Comparison of ENCODE assay signal across 3 cellular contexts in the genomic region with DNA sequence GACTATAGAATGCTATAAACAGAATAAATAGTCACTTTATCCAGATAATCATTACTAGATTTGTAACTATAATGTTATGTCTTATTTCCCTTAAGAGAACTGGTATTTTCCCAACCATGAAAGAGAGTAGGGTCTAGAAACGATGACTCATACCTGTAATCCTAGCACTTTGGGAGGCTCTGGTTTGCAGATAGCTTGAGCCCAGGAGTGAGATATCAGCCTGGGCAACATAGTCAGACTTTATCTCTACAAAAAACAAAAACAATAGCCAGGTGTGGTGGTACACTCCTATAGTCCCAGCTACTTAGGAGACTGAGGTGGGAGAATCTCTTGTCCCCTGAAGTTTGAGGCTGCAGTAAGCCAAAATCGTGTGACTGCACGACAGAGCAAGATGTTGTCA.
A peak's percentile ranks its signal among the peaks of the same experiment; 100 is the strongest.
TF ChIP-seq lines count a peak whose summit lies in the region.

No MANE protein-coding gene starts in this region.

TF ChIP-seq in A549, 52 proteins besides CTCF, POLR2A, EP300 and RAD21:
- no peak for TF ChIP-seq FOSL2 (IDR thresholded peaks at IDR 0.05)
- TF ChIP-seq FOSL2 (CRISPR knock-in tag; IDR thresholded peaks at IDR 0.05): peak; percentile 50
- no peak for TF ChIP-seq RARB (CRISPR knock-in tag; IDR thresholded peaks at IDR 0.05)

TF ChIP-seq in GM23338, 12 proteins besides CTCF, POLR2A, EP300 and RAD21:
- TF ChIP-seq STAT1 (IDR thresholded peaks at IDR 0.05; ENCODE audit: unreplicated experiment) (no peak), JUNB (IDR thresholded peaks at IDR 0.05; ENCODE audit: unreplicated experiment) (no peak), NANOG (IDR thresholded peaks at IDR 0.05; ENCODE audit: borderline replicate concordance) (no peak), ZNF114 (CRISPR knock-in tag; IDR thresholded peaks at IDR 0.05) (no peak), EZH2 (IDR thresholded peaks at IDR 0.05; ENCODE audit: low read depth, unreplicated experiment) (no peak), EZH2phosphoT487 (IDR thresholded peaks at IDR 0.05; ENCODE audit: unreplicated experiment) (no peak), ZNF331 (CRISPR knock-in tag; IDR thresholded peaks at IDR 0.05; ENCODE audit: low read depth) (no peak)
- TF ChIP-seq, protein P1, sequence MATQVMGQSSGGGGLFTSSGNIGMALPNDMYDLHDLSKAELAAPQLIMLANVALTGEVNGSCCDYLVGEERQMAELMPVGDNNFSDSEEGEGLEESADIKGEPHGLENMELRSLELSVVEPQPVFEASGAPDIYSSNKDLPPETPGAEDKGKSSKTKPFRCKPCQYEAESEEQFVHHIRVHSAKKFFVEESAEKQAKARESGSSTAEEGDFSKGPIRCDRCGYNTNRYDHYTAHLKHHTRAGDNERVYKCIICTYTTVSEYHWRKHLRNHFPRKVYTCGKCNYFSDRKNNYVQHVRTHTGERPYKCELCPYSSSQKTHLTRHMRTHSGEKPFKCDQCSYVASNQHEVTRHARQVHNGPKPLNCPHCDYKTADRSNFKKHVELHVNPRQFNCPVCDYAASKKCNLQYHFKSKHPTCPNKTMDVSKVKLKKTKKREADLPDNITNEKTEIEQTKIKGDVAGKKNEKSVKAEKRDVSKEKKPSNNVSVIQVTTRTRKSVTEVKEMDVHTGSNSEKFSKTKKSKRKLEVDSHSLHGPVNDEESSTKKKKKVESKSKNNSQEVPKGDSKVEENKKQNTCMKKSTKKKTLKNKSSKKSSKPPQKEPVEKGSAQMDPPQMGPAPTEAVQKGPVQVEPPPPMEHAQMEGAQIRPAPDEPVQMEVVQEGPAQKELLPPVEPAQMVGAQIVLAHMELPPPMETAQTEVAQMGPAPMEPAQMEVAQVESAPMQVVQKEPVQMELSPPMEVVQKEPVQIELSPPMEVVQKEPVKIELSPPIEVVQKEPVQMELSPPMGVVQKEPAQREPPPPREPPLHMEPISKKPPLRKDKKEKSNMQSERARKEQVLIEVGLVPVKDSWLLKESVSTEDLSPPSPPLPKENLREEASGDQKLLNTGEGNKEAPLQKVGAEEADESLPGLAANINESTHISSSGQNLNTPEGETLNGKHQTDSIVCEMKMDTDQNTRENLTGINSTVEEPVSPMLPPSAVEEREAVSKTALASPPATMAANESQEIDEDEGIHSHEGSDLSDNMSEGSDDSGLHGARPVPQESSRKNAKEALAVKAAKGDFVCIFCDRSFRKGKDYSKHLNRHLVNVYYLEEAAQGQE (IDR thresholded peaks at IDR 0.05; ENCODE audit: unreplicated experiment): no peak

TF ChIP-seq in K562, 482 proteins besides CTCF, POLR2A, EP300 and RAD21 (continues in another document):
- TF ChIP-seq MAFG (tag; conservative IDR thresholded peaks at IDR 0.05) (0 out of 2 replicates have a peak, but pooled peaks have one; percentile 15), MAFF (IDR thresholded peaks at IDR 0.05; ENCODE audit: low read length) (0 out of 2 replicates have a peak, but pooled peaks have one; percentile 19), CBFA2T2 (conservative IDR thresholded peaks at IDR 0.05) (peak; percentile 80), NFE2 (IDR thresholded peaks at IDR 0.05; ENCODE audit: low read depth) (peak; percentile 59), EHMT2 (IDR thresholded peaks at IDR 0.05) (0 out of 2 replicates have a peak, but pooled peaks have one; percentile 37), ARID1B (IDR thresholded peaks at IDR 0.05) (peak; percentile 86), SMARCC2 (IDR thresholded peaks at IDR 0.05; ENCODE audit: low read depth) (peak; percentile 53; the same call in 1 of the 2 replicates), NFIC (IDR thresholded peaks at IDR 0.05) (0 out of 2 replicates have a peak, but pooled peaks have one; percentile 32), POLR2AphosphoS5 (IDR thresholded peaks at IDR 0.05; ENCODE audit: control insufficient read depth, insufficient read depth, low read depth, low read length) (peak; percentile 54; the same call in 1 of the 2 replicates), ARNT (IDR thresholded peaks at IDR 0.05) (0 out of 4 replicates have a peak, but pooled peaks of 1 of the 2 experiments have one; percentile 19), CBX8 (IDR thresholded peaks at IDR 0.05; ENCODE audit: borderline replicate concordance, extremely low read depth, low read depth, low read length, poor library complexity, severe bottlenecking) (no peak), JUNB (CRISPR knock-in tag; conservative IDR thresholded peaks at IDR 0.05) (peak; percentile 71), RCOR1 (IDR thresholded peaks at IDR 0.05; ENCODE audit: borderline replicate concordance in 1 of 2, low read depth in 2 of 2, low read length in 2 of 2) (peak in 1 of 2 experiments; percentile 77; a peak in 2 of 4 replicates), CBFB (CRISPR knock-in tag; IDR thresholded peaks at IDR 0.05) (no peak), E2F1 (CRISPR knock-in tag; IDR thresholded peaks at IDR 0.05) (no peak), LEF1 (IDR thresholded peaks at IDR 0.05) (0 out of 2 replicates have a peak, but pooled peaks have one; percentile 22), U2AF1 (optimal IDR thresholded peaks at IDR 0.05; ENCODE audit: low read depth, low read length) (no peak), HDAC2 (IDR thresholded peaks at IDR 0.05) (peak; percentile 58; the same call in 1 of the 2 replicates), SNIP1 (IDR thresholded peaks at IDR 0.05; ENCODE audit: low read depth) (no peak), SUPT5H (IDR thresholded peaks at IDR 0.05) (no peak), TAF7 (tag; IDR thresholded peaks at IDR 0.05) (no peak), DPF2 (IDR thresholded peaks at IDR 0.05) (peak; percentile 85), TCF3 (CRISPR knock-in tag; IDR thresholded peaks at IDR 0.05) (peak; percentile 55), CBFA2T3 (IDR thresholded peaks at IDR 0.05) (peak; percentile 89), ZEB2 (IDR thresholded peaks at IDR 0.05) (peak; percentile 86), CEBPZ (IDR thresholded peaks at IDR 0.05; ENCODE audit: borderline replicate concordance, low read depth, low read length) (no peak), JUN (IDR thresholded peaks at IDR 0.05; ENCODE audit: borderline replicate concordance, low read depth, low read length) (peak; percentile 78), JUN (CRISPR knock-in tag; IDR thresholded peaks at IDR 0.05; ENCODE audit: borderline replicate concordance) (no peak), FOXM1 (IDR thresholded peaks at IDR 0.05; ENCODE audit: low read depth) (0 out of 2 replicates have a peak, but pooled peaks have one; percentile 13), FOXM1 (CRISPR knock-in tag; IDR thresholded peaks at IDR 0.05; ENCODE audit: low read depth) (no peak), CBX1 (IDR thresholded peaks at IDR 0.05; ENCODE audit: low read depth) (no peak), TEAD4 (IDR thresholded peaks at IDR 0.05; ENCODE audit: low read length) (peak; percentile 82), TEAD4 (CRISPR knock-in tag; IDR thresholded peaks at IDR 0.05; ENCODE audit: borderline replicate concordance) (no peak), KLF16 (IDR thresholded peaks at IDR 0.05) (peak; percentile 27; the same call in 1 of the 2 replicates), ELK1 (CRISPR knock-in tag; IDR thresholded peaks at IDR 0.05) (no peak), ZNF77 (CRISPR knock-in tag; IDR thresholded peaks at IDR 0.05) (no peak), WHSC1 (IDR thresholded peaks at IDR 0.05; ENCODE audit: low read length) (no peak), ZZZ3 (IDR thresholded peaks at IDR 0.05) (no peak), ZNF316 (IDR thresholded peaks at IDR 0.05) (peak; percentile 58), NCOR1 (IDR thresholded peaks at IDR 0.05) (peak; percentile 46; the same call in 1 of the 2 replicates), HDAC1 (IDR thresholded peaks at IDR 0.05) (peak in 1 of 2 experiments; percentile 65; a peak in 1 of 4 replicates), DDX20 (tag; IDR thresholded peaks at IDR 0.05; ENCODE audit: low read depth) (no peak), STAT5A (IDR thresholded peaks at IDR 0.05; ENCODE audit: borderline replicate concordance, low read length) (peak; percentile 35; the same call in 1 of the 2 replicates), GATAD2A (IDR thresholded peaks at IDR 0.05) (0 out of 2 replicates have a peak, but pooled peaks have one; percentile 18), NFYB (IDR thresholded peaks at IDR 0.05; ENCODE audit: extremely low read depth, insufficient read length) (no peak)
- TF ChIP-seq, protein P2, sequence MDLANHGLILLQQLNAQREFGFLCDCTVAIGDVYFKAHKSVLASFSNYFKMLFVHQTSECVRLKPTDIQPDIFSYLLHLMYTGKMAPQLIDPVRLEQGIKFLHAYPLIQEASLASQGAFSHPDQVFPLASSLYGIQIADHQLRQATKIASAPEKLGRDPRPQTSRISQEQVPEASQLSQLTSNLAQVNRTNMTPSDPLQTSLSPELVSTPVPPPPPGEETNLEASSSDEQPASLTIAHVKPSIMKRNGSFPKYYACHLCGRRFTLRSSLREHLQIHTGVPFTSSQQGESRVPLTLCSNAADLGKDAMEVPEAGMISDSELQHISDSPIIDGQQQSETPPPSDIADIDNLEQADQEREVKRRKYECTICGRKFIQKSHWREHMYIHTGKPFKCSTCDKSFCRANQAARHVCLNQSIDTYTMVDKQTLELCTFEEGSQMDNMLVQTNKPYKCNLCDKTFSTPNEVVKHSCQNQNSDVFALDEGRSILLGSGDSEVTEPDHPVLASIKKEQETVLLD (IDR thresholded peaks at IDR 0.05): 0 out of 2 replicates have a peak, but pooled peaks have one; percentile 49
- TF ChIP-seq, protein P3, sequence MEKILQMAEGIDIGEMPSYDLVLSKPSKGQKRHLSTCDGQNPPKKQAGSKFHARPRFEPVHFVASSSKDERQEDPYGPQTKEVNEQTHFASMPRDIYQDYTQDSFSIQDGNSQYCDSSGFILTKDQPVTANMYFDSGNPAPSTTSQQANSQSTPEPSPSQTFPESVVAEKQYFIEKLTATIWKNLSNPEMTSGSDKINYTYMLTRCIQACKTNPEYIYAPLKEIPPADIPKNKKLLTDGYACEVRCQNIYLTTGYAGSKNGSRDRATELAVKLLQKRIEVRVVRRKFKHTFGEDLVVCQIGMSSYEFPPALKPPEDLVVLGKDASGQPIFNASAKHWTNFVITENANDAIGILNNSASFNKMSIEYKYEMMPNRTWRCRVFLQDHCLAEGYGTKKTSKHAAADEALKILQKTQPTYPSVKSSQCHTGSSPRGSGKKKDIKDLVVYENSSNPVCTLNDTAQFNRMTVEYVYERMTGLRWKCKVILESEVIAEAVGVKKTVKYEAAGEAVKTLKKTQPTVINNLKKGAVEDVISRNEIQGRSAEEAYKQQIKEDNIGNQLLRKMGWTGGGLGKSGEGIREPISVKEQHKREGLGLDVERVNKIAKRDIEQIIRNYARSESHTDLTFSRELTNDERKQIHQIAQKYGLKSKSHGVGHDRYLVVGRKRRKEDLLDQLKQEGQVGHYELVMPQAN (IDR thresholded peaks at IDR 0.05; ENCODE audit: borderline replicate concordance): no peak
- TF ChIP-seq, protein P4, sequence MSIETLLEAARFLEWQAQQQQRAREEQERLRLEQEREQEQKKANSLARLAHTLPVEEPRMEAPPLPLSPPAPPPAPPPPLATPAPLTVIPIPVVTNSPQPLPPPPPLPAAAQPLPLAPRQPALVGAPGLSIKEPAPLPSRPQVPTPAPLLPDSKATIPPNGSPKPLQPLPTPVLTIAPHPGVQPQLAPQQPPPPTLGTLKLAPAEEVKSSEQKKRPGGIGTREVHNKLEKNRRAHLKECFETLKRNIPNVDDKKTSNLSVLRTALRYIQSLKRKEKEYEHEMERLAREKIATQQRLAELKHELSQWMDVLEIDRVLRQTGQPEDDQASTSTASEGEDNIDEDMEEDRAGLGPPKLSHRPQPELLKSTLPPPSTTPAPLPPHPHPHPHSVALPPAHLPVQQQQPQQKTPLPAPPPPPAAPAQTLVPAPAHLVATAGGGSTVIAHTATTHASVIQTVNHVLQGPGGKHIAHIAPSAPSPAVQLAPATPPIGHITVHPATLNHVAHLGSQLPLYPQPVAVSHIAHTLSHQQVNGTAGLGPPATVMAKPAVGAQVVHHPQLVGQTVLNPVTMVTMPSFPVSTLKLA (conservative IDR thresholded peaks at IDR 0.05): no peak
